In genomic region chr12:75884465-75884985, GRCh38 we compare ENCODE assay signal across 28 cellular contexts.
DNase-seq lines count a peak whose midpoint lies in the region; ATAC-seq, FAIRE-seq and TF ChIP-seq lines count a peak whose summit lies in the region.
"Had no signal": no experiment of that assay in that cellular context is flagged by ENCODE, and none has a peak within 500 bp of the region (broad histone marks: within the 10 kb centered on the region; RNA-seq: fewer than 3 reads in every experiment).

No MANE protein-coding gene starts in this region.

- H3K27ac Mint-ChIP-seq in endodermal cell (peak overlapping the region; percentile 14), neural progenitor cell (no peak overlapping the region)
- H3K27ac Mint-ChIP-seq: CD14-positive monocyte had no signal

- H3K27me3 Mint-ChIP-seq in endodermal cell (ENCODE audit: insufficient read depth): no peaks in the 10 kb centered on the region
- no peaks in the 10 kb centered on the region for H3K27me3 Mint-ChIP-seq in neural progenitor cell (ENCODE audit: insufficient read depth, low read depth)

- H3K36me3 ChIP-seq in Panc1 (ENCODE audit: control insufficient read depth, insufficient read depth, low read length) (no peaks in the 10 kb centered on the region), endodermal cell (ENCODE audit: control insufficient read depth, insufficient read depth, low read length) (no peaks in the 10 kb centered on the region), neural progenitor cell (no peaks in the 10 kb centered on the region)
- H3K36me3 ChIP-seq: BE2C had no signal

- BruUV-seq in Panc1 (replicated peaks; lab: Mats Ljungman, UMichigan): no TSS peak

- H3K4me1 Mint-ChIP-seq in endodermal cell (peaks cover 36% of the 10 kb centered on the region), neural progenitor cell (peaks cover 17% of the 10 kb centered on the region)
- H3K4me1 Mint-ChIP-seq: CD14-positive monocyte had no signal

- TF ChIP-seq CTCF in Panc1 (IDR thresholded peaks at IDR 0.05) (no peak), endodermal cell (conservative IDR thresholded peaks at IDR 0.05) (no peak), neural progenitor cell (IDR thresholded peaks at IDR 0.05) (no peak)

- no peaks in the 10 kb centered on the region for H3K36me3 Mint-ChIP-seq in endodermal cell (ENCODE audit: low read depth)
- no peaks in the 10 kb centered on the region for H3K36me3 Mint-ChIP-seq in neural progenitor cell
- H3K36me3 Mint-ChIP-seq: CD14-positive monocyte had no signal

- POLR2A ChIA-PET in Panc1 (lab: Charles Lee): interaction anchor here (0.6 kb wide), 1 partner anchor 148 kb away, joined by 5 read pairs; no protein-coding TSS in a partner anchor

- no peak overlapping the region for H3K9ac ChIP-seq in endodermal cell (ENCODE audit: extremely low read depth, low read length, poor library complexity, severe bottlenecking)
- no peak overlapping the region for H3K9ac ChIP-seq in neural progenitor cell
- H3K9ac ChIP-seq: SK-N-SH had no signal

- H3K27ac ChIP-seq in Panc1 (ENCODE audit: low read length): peak overlapping the region; percentile 99; the same call in 1 of the 2 replicates
- no peak overlapping the region for H3K27ac ChIP-seq in endodermal cell (ENCODE audit: low read depth, low read length)
- H3K27ac ChIP-seq in neural progenitor cell: no peak overlapping the region

- H3K4me3 ChIP-seq in Panc1 (ENCODE audit: low read depth in 2 of 2, low read length in 2 of 2) (no peak overlapping the region), endodermal cell (ENCODE audit: low read length) (no peak overlapping the region), neural progenitor cell (no peak overlapping the region)

- CTCF ChIA-PET in Panc1 (lab: Charles Lee): no interaction called here

- in situ Hi-C loops in Panc1 (cut with HindIII; ENCODE audit: low pct_unique_long_range_greater_than_20kb, low sequenced_read_pairs): no loop called here

- H3K79me2 ChIP-seq in neural progenitor cell (ENCODE audit: low read depth): no peaks in the 10 kb centered on the region

- H3K4me3 Mint-ChIP-seq in endodermal cell: no peak overlapping the region
- H3K4me3 Mint-ChIP-seq in neural progenitor cell: no peak overlapping the region
- H3K4me3 Mint-ChIP-seq: CD14-positive monocyte, H9 had no signal

- H3F3A ChIP-seq in neural progenitor cell (ENCODE audit: low read depth): no peaks in the 10 kb centered on the region

- no peak for FAIRE-seq in H54 (lab: Jason Lieb, UNC)
- FAIRE-seq: GM12891, HTR-8/SVneo, RCC 7860 had no signal

- H3K4me2 ChIP-seq in neural progenitor cell: no peak overlapping the region
- H3K4me2 ChIP-seq: SK-N-SH had no signal

- no peaks in the 10 kb centered on the region for H4K20me1 ChIP-seq in neural progenitor cell (ENCODE audit: low read depth)

- DNase-seq in NCI-H2171 treated with DMSO at 0.1 percent for 48 hours (lab: John Stamatoyannopoulos, UW) (peak; percentile 56), NCI-H2171 (lab: John Stamatoyannopoulos, UW) (no peak), Panc1 (ENCODE audit: low read depth, low spot score) (no peak), endodermal cell (peak; percentile 62), neural progenitor cell (ENCODE audit: low spot score) (peak; percentile 34), NCI-H2029 treated with DMSO at 0.1 percent for 48 hours (lab: John Stamatoyannopoulos, UW) (no peak), H54 (ENCODE audit: insufficient read length, low spot score) (no peak)
- DNase-seq: 8988T, ACHN, BE2C, Calu3, DMS79 treated with DMSO at 0.1 percent for 48 hours, GF-D8, H9, KG1, MM.1S, NCI-H1694, NCI-H2081 treated with DMSO at 0.1 percent for 48 hours, NCI-H446 treated with DMSO at 0.1 percent for 48 hours, NCI-H526, SIG-M5, SK-N-SH, SW 1271 had no signal

- 29 to 68% methylated on average over 2 to 4 of the region's 4 CpGs for WGBS in endodermal cell (ENCODE audit: insufficient coverage in 1 of 2, insufficient read length in 1 of 2), 2 experiments

- intact Hi-C loops in Panc1 (cut with micrococcal nuclease; ENCODE audit: unreplicated experiment): no loop called here

- peaks cover 10% of the 10 kb centered on the region; the same call in 1 of the 2 replicates for H3K9me3 ChIP-seq in Panc1 (ENCODE audit: control insufficient read depth, insufficient read depth, low read depth, low read length)
- H3K9me3 ChIP-seq in endodermal cell (ENCODE audit: control insufficient read depth, low read length): no peaks in the 10 kb centered on the region
- H3K9me3 ChIP-seq in neural progenitor cell (ENCODE audit: low read depth): no peaks in the 10 kb centered on the region
- H3K9me3 ChIP-seq: BE2C, SK-N-SH had no signal

- H3K9me3 Mint-ChIP-seq in endodermal cell: no peaks in the 10 kb centered on the region
- H3K9me3 Mint-ChIP-seq in neural progenitor cell: peaks cover 3% of the 10 kb centered on the region
- H3K9me3 Mint-ChIP-seq: CD14-positive monocyte, H9 had no signal

- ATAC-seq in Panc1: no peak
- ATAC-seq in GM19035 (IDR thresholded peaks at IDR 0.05; ENCODE audit: unreplicated experiment): no peak

- no peaks in the 10 kb centered on the region for H3K27me3 ChIP-seq in Panc1 (ENCODE audit: control insufficient read depth, insufficient read depth, low read length)
- H3K27me3 ChIP-seq in endodermal cell (ENCODE audit: control insufficient read depth, insufficient read depth, low read length, poor library complexity, severe bottlenecking): no peaks in the 10 kb centered on the region
- no peaks in the 10 kb centered on the region for H3K27me3 ChIP-seq in neural progenitor cell
- H3K27me3 ChIP-seq: BE2C had no signal

- H2AFZ ChIP-seq in neural progenitor cell (replicated peaks): no peak overlapping the region

- no peak for TF ChIP-seq POLR2A in H54 (IDR thresholded peaks at IDR 0.05; ENCODE audit: low read depth, low read length)

- H3K4me1 ChIP-seq in Panc1 (ENCODE audit: control insufficient read depth, insufficient read depth, low read length) (peaks cover 30% of the 10 kb centered on the region), endodermal cell (ENCODE audit: control insufficient read depth, insufficient read depth, low read length) (peaks cover 3% of the 10 kb centered on the region), neural progenitor cell (peaks cover 20% of the 10 kb centered on the region)
- H3K4me1 ChIP-seq: BE2C had no signal

Comparison
In these comparisons a context has a peak if more than half of its experiments do, and no peak if none do; other contexts are left out.
1. DNase-seq: peak in NCI-H2171 treated with DMSO at 0.1 percent for 48 hours (single experiment), endodermal cell (single experiment) and neural progenitor cell (single experiment); none in NCI-H2171 (single experiment), Panc1 (single experiment), NCI-H2029 treated with DMSO at 0.1 percent for 48 hours (single experiment) and H54 (single experiment).